11 cellular contexts compared by ENCODE assay signal in genomic region chr2:20609349-20609994, GRCh38. TPM values are rescaled to one million over a fixed set of nuclear protein-coding genes. Genes with fewer than 3 reads are reported as not detected.
DNase-seq lines count a peak whose midpoint lies in the region; ATAC-seq, FAIRE-seq and TF ChIP-seq lines count a peak whose summit lies in the region.
"Had no signal": no experiment of that assay in that cellular context is flagged by ENCODE, and none has a peak within 500 bp of the region (broad histone marks: within the 10 kb centered on the region; RNA-seq: fewer than 3 reads in every experiment).

No MANE protein-coding gene starts in this region.

- POLR2A ChIA-PET in HEK293 (lab: Yijun Ruan, JAX): interaction anchor here (1.3 kb wide), 1 partner anchor 163 kb away, joined by 5 read pairs; the partner anchor contains the start of gene RHOB

- DNase-seq in SHP77 treated with DMSO at 0.1 percent for 48 hours (lab: John Stamatoyannopoulos, UW) (peak; percentile 47), glutamatergic neuron (peak; percentile 2), gastrocnemius medialis (peak in 1 of 2 donors; percentile 44), GM12892 (ENCODE audit: insufficient read length) (no peak), 8988T (no peak)
- DNase-seq in stimulated activated CD8-positive, alpha-beta memory T cell treated with anti-CD3 and anti-CD28 coated beads, Interleukin-4, amount 100 ng/mL, for 48 hours: no peak
- no peak for DNase-seq in central memory CD4-positive, alpha-beta T cell
- DNase-seq: NCI-H1048, retina had no signal

- CTCF ChIA-PET in HEK293 (lab: Yijun Ruan, JAX): interaction anchor here (0.7 to 2.5 kb wide), 5 partner anchors 10 to 166 kb away, joined by 3 to 8 read pairs (median 5); no protein-coding TSS in a partner anchor

- H3K27me3 Mint-ChIP-seq in glutamatergic neuron (ENCODE audit: unreplicated experiment): peaks cover 3% of the 10 kb centered on the region

- no peak overlapping the region for H3K27ac Mint-ChIP-seq in glutamatergic neuron (ENCODE audit: unreplicated experiment)

- H3K4me3 Mint-ChIP-seq in glutamatergic neuron (ENCODE audit: unreplicated experiment): no peak overlapping the region

- no peaks in the 10 kb centered on the region for H3K9me3 ChIP-seq in HEK293 (ENCODE audit: control insufficient read depth, insufficient read depth, low read depth, low read length)
- no peaks in the 10 kb centered on the region for H3K9me3 ChIP-seq in gastrocnemius medialis

- H3K27ac ChIP-seq in HEK293 (ENCODE audit: extremely low read depth, low read depth, low read length) (no peak overlapping the region), gastrocnemius medialis (peak overlapping the region; percentile 19 to 87 (median 48))

- peaks cover 13% of the 10 kb centered on the region for H3K36me3 Mint-ChIP-seq in glutamatergic neuron (ENCODE audit: unreplicated experiment)

- peak in 1 of 2 donors; percentile 14 for ATAC-seq in gastrocnemius medialis

- no peak overlapping the region for H3K4me3 ChIP-seq in HEK293 (ENCODE audit: low read depth, low read length)
- H3K4me3 ChIP-seq in gastrocnemius medialis: no peak overlapping the region

- H3K9me3 Mint-ChIP-seq in glutamatergic neuron (ENCODE audit: unreplicated experiment): peaks cover 9% of the 10 kb centered on the region

- in situ Hi-C loops in gastrocnemius medialis (cut with MboI; ENCODE audit: low sequenced_read_pairs in 4 of 4): no loop called here

- H3K4me1 ChIP-seq in HEK293 (ENCODE audit: control insufficient read depth, insufficient read depth, low read length) (peaks cover 3% of the 10 kb centered on the region; the same call in 1 of the 2 replicates), gastrocnemius medialis (peaks cover 45 to 66% of the 10 kb centered on the region in 2 donors)

- TF ChIP-seq POLR2A in gastrocnemius medialis (IDR thresholded peaks at IDR 0.05) (no peak), GM12892 (IDR thresholded peaks at IDR 0.05; ENCODE audit: low read depth, low read length) (no peak)

- H3K27me3 ChIP-seq in gastrocnemius medialis: no peaks in the 10 kb centered on the region

- no peaks in the 10 kb centered on the region for H3K36me3 ChIP-seq in HEK293 (ENCODE audit: control insufficient read depth in 2 of 2, insufficient read depth in 1 of 2, low read length in 2 of 2)
- no peaks in the 10 kb centered on the region for H3K36me3 ChIP-seq in gastrocnemius medialis

- H3K4me1 Mint-ChIP-seq in glutamatergic neuron (ENCODE audit: low read depth, unreplicated experiment): peaks cover 14% of the 10 kb centered on the region

- no peak for FAIRE-seq in GM12892 (lab: Jason Lieb, UNC)
- FAIRE-seq: H54 had no signal

- intact Hi-C loops in gastrocnemius medialis (cut with DNase I; ENCODE audit: low total_unique reads): no loop called here

- no peak for TF ChIP-seq CTCF in HEK293 (tag by site-specific recombination; IDR thresholded peaks at IDR 0.05)
- no peak for TF ChIP-seq CTCF in glutamatergic neuron (IDR thresholded peaks at IDR 0.05; ENCODE audit: partially characterized antibody, unreplicated experiment)
- no peak for TF ChIP-seq CTCF in gastrocnemius medialis (IDR thresholded peaks at IDR 0.05 in 4 of 5, conservative IDR thresholded peaks at IDR 0.05 in 1 of 5)

TF ChIP-seq in HEK293, 187 proteins besides CTCF, POLR2A, EP300 and RAD21:
- no peak for TF ChIP-seq ZNF530 (tag by site-specific recombination; IDR thresholded peaks at IDR 0.05; ENCODE audit: low read depth)
- TF ChIP-seq ZIC2 (tag by site-specific recombination; IDR thresholded peaks at IDR 0.05): peak; percentile 13; the same call in 1 of the 2 replicates
- no peak for TF ChIP-seq ZNF785 (tag by site-specific recombination; IDR thresholded peaks at IDR 0.05)
- no peak for TF ChIP-seq ZNF654 (tag by site-specific recombination; IDR thresholded peaks at IDR 0.05; ENCODE audit: low read depth)
- no peak for TF ChIP-seq KLF1 (tag by site-specific recombination; IDR thresholded peaks at IDR 0.05)
- TF ChIP-seq ZNF626 (tag by site-specific recombination; IDR thresholded peaks at IDR 0.05): no peak

RNA-seq across cellular contexts. Expression of gene HS1BP3, which starts 41.4 kb away (rescaled TPM):
- 23.8 TPM for total RNA-seq in glutamatergic neuron (ENCODE audit: unreplicated experiment)
- 10 to 100 TPM; 16.6 to 26.9 (median 19.4) TPM for total RNA-seq in gastrocnemius medialis
- 7.3 TPM for polyA plus RNA-seq in GM12892 (2012; ENCODE audit: missing spikeins)

RNA-seq across cellular contexts. Expression of gene GDF7, which starts 57.5 kb away (rescaled TPM):
- total RNA-seq in glutamatergic neuron (ENCODE audit: unreplicated experiment) (not detected), gastrocnemius medialis (under 1 TPM in 3 of 4 donors, not detected in 1; 0.02 to 0.10 (median 0.07) TPM)
- polyA plus RNA-seq in GM12892 (2012; ENCODE audit: missing spikeins): 0.19 TPM

Comparison
In these comparisons a context has a peak if more than half of its experiments do, and no peak if none do; other contexts are left out.
1. DNase-seq: peak in SHP77 treated with DMSO at 0.1 percent for 48 hours (single experiment) and glutamatergic neuron (single experiment); none in stimulated activated CD8-positive, alpha-beta memory T cell treated with anti-CD3 and anti-CD28 coated beads, Interleukin-4, amount 100 ng/mL, for 48 hours (single experiment), GM12892 (single experiment), central memory CD4-positive, alpha-beta T cell (single experiment) and 8988T (single experiment).